In the genomic region with DNA sequence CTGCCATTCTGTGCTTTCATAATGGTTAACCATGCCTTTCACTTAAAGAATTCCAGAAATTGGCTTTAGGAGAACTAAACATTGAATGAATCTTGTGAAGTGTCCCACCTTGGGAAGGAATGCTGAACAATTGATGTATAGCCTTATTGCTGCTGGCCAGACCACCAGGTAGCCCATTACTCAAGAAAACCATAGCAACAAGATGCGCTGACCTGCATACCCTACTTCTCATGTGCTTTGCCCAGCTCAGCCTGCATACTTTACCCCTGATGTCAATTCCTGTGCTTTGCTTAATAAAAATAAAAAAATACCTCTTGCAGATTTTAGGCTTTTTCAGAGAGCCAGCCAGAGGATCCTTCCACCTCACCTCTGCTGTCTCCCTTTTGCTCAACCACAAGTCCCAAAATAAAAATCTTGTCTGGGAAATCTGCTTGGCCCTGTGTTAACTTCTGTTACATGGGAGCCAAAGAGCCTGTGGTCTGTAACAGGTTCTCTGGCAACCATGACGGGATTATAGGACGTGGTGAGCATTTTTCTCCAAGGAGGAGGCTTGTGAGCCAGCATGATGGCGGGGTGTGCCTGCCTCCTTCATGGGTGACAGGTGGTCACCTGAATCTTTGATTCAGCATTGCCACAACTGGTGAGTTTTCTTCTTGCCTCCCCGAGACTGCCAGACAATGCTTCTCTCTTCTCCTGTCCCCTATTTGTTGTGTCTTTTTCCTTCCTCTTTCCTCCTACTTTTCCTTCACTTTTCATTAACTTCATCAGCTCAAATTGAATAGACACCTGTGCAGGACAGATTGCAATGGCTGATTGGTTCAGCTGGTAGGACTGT, we compare ENCODE assay signal across 1 cellular context.
TF ChIP-seq lines count a peak whose summit lies in the region.

No MANE protein-coding gene starts in this region.

TF ChIP-seq in H1, 55 proteins besides CTCF, POLR2A, EP300 and RAD21:
- TF ChIP-seq GABPA (IDR thresholded peaks at IDR 0.05; ENCODE audit: borderline replicate concordance, insufficient read depth, low read length): no peak
